ENCODE assay signal across 14 cellular contexts in the genomic region with DNA sequence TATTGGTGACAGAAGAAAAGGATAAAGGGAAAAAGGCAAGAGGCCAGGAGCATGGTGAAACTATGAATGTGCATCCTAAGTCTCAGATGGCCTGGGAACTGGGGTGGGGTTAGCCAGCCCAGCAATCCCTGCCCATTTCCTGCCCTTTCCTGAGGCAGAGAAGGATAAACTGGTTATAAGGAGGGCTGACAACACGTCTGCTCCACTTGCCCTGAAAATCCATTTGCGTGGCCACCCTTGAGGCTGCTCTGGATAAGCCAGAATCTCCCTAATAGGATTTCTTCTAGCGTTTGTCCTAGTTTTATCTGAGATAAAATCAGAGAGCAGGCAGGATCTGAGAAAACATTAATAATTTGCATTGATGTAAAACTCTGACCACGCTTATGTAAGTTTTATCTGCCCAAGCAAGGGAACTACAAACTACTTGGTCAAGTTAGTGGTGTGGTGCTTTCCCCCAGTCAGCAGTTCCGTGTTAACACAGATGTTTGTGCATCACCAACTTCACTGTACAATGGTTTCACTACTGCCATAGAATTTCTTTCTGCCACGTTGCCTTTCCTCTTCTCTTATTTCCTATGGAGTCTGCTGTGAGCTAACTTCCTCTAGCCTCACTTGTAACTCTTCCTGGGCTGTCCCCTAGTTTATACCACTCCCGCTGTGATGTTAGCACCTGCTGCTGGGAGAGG.
DNase-seq lines count a peak whose midpoint lies in the region; ATAC-seq and TF ChIP-seq lines count a peak whose summit lies in the region.
"Had no signal": no experiment of that assay in that cellular context is flagged by ENCODE, and none has a peak within 500 bp of the region (broad histone marks: within the 10 kb centered on the region; RNA-seq: fewer than 3 reads in every experiment).

No MANE protein-coding gene starts in this region.

- ATAC-seq in GM18502 (IDR thresholded peaks at IDR 0.05; ENCODE audit: poor library complexity, unreplicated experiment) (peak; percentile 98), GM21360 (IDR thresholded peaks at IDR 0.05; ENCODE audit: unreplicated experiment) (peak; percentile 97), HG03045 (IDR thresholded peaks at IDR 0.05; ENCODE audit: unreplicated experiment) (peak; percentile 91)
- ATAC-seq: activated CD4-positive, CD25-positive, alpha-beta regulatory T cell treated with anti-CD3 and anti-CD28 coated beads, Interleukin-2, amount 50 U/mL, for 24 hours; left colon had no signal

- H3K9me3 ChIP-seq in vagina (no peaks in the 10 kb centered on the region), MG63 (no peaks in the 10 kb centered on the region), right atrium auricular region (no peaks in the 10 kb centered on the region)

- TF ChIP-seq CTCF in vagina (IDR thresholded peaks at IDR 0.05) (no peak), right atrium auricular region (IDR thresholded peaks at IDR 0.05) (no peak)

- H3K27me3 ChIP-seq in vagina: no peaks in the 10 kb centered on the region
- no peaks in the 10 kb centered on the region for H3K27me3 ChIP-seq in MG63
- H3K27me3 ChIP-seq in right atrium auricular region: no peaks in the 10 kb centered on the region

- intact Hi-C loops in vagina (cut with DNase I): no loop called here

- H3K27ac ChIP-seq in vagina (no peak overlapping the region), right atrium auricular region (no peak overlapping the region)
- H3K27ac ChIP-seq: PC-9 had no signal

- DNase-seq in RPMI8226 (peak; percentile 84), vagina (ENCODE audit: extremely low spot score in 2 of 2) (no peak), MG63 (no peak), right atrium auricular region (ENCODE audit: low spot score) (no peak)
- DNase-seq in activated CD4-positive, CD25-positive, alpha-beta regulatory T cell (lab: John Stamatoyannopoulos, UW): no peak
- DNase-seq: CD4-positive, CD25-positive, alpha-beta regulatory T cell; erythroblast; Karpas-422; PC-9 had no signal

- H3K36me3 ChIP-seq in vagina (no peaks in the 10 kb centered on the region), MG63 (no peaks in the 10 kb centered on the region), right atrium auricular region (no peaks in the 10 kb centered on the region)

- no peak for TF ChIP-seq POLR2A in vagina (IDR thresholded peaks at IDR 0.05)

- no peak overlapping the region for H3K4me3 ChIP-seq in vagina
- no peak overlapping the region for H3K4me3 ChIP-seq in MG63
- no peak overlapping the region for H3K4me3 ChIP-seq in right atrium auricular region
- H3K4me3 ChIP-seq: PC-9 had no signal

- H3K4me1 ChIP-seq in vagina (no peaks in the 10 kb centered on the region), right atrium auricular region (no peaks in the 10 kb centered on the region)
